8 cellular contexts compared by ENCODE assay signal in genomic region chr2:101697124-101697793, GRCh38. TPM values are rescaled to one million over a fixed set of nuclear protein-coding genes. Genes with fewer than 3 reads are reported as not detected.
DNase-seq lines count a peak whose midpoint lies in the region; ATAC-seq and TF ChIP-seq lines count a peak whose summit lies in the region.

Gene MAP4K4 (plus strand): TSS chr2:101697707. CDS start chr2:101698081, 374 bp downstream.

- peak; percentile 50 for DNase-seq in GM10248 (ENCODE audit: extremely low spot score)
- peak; percentile 39 for DNase-seq in NCI-H510A (lab: John Stamatoyannopoulos, UW)
- DNase-seq in activated CD4-positive, alpha-beta T cell treated with anti-CD3 and anti-CD28 coated beads, Interleukin-2, amount 10 ng/mL, durations not matched to agents 7 days and 5 days: peak; percentile 84
- DNase-seq in coronary artery (ENCODE audit: low spot score): peak; percentile 88
- peak; percentile 90 for DNase-seq in kidney tubule cell (ENCODE audit: low spot score)
- DNase-seq in stimulated activated CD4-positive, alpha-beta T cell treated with anti-CD3 and anti-CD28 coated beads, Interleukin-15, amount 100 ng/mL, for 24 hours: peak; percentile 80
- DNase-seq in GM19240 (ENCODE audit: insufficient read length, low spot score): no peak

- peak within 1 kb of the TSS; percentile 95 for H3K27ac Mint-ChIP-seq in activated CD4-positive, alpha-beta T cell treated with anti-CD3 and anti-CD28 coated beads, Interleukin-2, amount 10 ng/mL, durations not matched to agents 7 days and 5 days

- H3K4me1 Mint-ChIP-seq in activated CD4-positive, alpha-beta T cell treated with anti-CD3 and anti-CD28 coated beads, Interleukin-2, amount 10 ng/mL, durations not matched to agents 7 days and 5 days: peaks cover 19% of the 10 kb centered on the region

- peak; percentile 59 for ATAC-seq in HG03025 (IDR thresholded peaks at IDR 0.05; ENCODE audit: low FRiP score, unreplicated experiment)

- TF ChIP-seq CTCF in GM10248 (IDR thresholded peaks at IDR 0.05; ENCODE audit: control extremely low read depth, extremely low read depth, low read depth, missing control alignments): peak; percentile 1
- TF ChIP-seq CTCF in coronary artery (IDR thresholded peaks at IDR 0.05): no peak

- peak within 1 kb of the TSS; percentile 96 for H3K4me3 ChIP-seq in coronary artery

- H3K36me3 Mint-ChIP-seq in activated CD4-positive, alpha-beta T cell treated with anti-CD3 and anti-CD28 coated beads, Interleukin-2, amount 10 ng/mL, durations not matched to agents 7 days and 5 days (ENCODE audit: low read depth): peaks cover 16% of the 10 kb centered on the region

- peak within 1 kb of the TSS; percentile 78 to 96 for H3K27ac ChIP-seq in coronary artery

- H3K9me3 Mint-ChIP-seq in activated CD4-positive, alpha-beta T cell treated with anti-CD3 and anti-CD28 coated beads, Interleukin-2, amount 10 ng/mL, durations not matched to agents 7 days and 5 days: peaks cover 3% of the 10 kb centered on the region

- no peaks in the 10 kb centered on the region for H3K27me3 Mint-ChIP-seq in activated CD4-positive, alpha-beta T cell treated with anti-CD3 and anti-CD28 coated beads, Interleukin-2, amount 10 ng/mL, durations not matched to agents 7 days and 5 days

- CTCF ChIA-PET in GM10248 (lab: Yijun Ruan, JAX): interaction anchor here (1.3 kb wide), 1 partner anchor 17 kb away, joined by 3 read pairs; no protein-coding TSS in a partner anchor
- CTCF ChIA-PET in activated CD4-positive, alpha-beta T cell treated with anti-CD3 and anti-CD28 coated beads, Interleukin-2, amount 10 ng/mL, durations not matched to agents 7 days and 5 days (lab: Charles Lee): interaction anchor here (0.6 to 1.9 kb wide), 5 partner anchors 10 to 250 kb away, joined by 3 to 9 read pairs (median 6); no protein-coding TSS in a partner anchor

- H3K4me3 Mint-ChIP-seq in activated CD4-positive, alpha-beta T cell treated with anti-CD3 and anti-CD28 coated beads, Interleukin-2, amount 10 ng/mL, durations not matched to agents 7 days and 5 days: peak within 1 kb of the TSS; percentile 81

- POLR2A ChIA-PET in GM10248 (lab: Yijun Ruan, JAX): no interaction called here
- POLR2A ChIA-PET in activated CD4-positive, alpha-beta T cell treated with anti-CD3 and anti-CD28 coated beads, Interleukin-2, amount 10 ng/mL, durations not matched to agents 7 days and 5 days (lab: Charles Lee): interaction anchor here (1.0 kb wide), 1 partner anchor 21 kb away, joined by 3 read pairs; no protein-coding TSS in a partner anchor

RNA-seq across cellular contexts. Expression of gene MAP4K4, which starts in this region (rescaled TPM):
- total RNA-seq in activated CD4-positive, alpha-beta T cell treated with anti-CD3 and anti-CD28 coated beads, Interleukin-2, amount 10 ng/mL, durations not matched to agents 7 days and 5 days: 100 to 1,000 TPM; 129 to 142 TPM
